ENCODE assay signal across 12 cellular contexts in the genomic region with DNA sequence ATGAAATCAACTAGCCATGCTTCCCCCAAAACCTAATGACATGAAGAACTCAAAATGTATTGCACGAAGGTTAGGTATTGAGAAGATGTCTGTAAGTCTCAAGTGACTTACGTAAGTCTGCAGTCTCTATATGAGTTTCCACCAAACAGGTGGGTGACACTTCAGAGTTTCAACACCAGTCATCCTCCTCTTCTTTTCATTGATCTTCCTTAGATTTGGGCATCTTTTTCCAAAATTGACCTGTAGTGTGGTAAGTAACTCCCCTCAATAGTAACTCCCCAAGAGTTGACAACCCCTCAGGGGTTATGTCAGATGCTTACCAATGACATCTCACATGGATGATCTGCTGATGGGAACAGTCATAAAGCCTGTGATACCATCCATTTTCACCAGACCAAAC. TPM values are rescaled to one million over a fixed set of nuclear protein-coding genes. Genes with fewer than 3 reads are reported as not detected.
"Had no signal": no experiment of that assay in that cellular context is flagged by ENCODE, and none has a peak within 500 bp of the region (broad histone marks: within the 10 kb centered on the region; RNA-seq: fewer than 3 reads in every experiment).

No MANE protein-coding gene starts in this region.

- H3K36me3 Mint-ChIP-seq: naive thymus-derived CD8-positive, alpha-beta T cell; type B pancreatic cell had no signal

- DNase-seq: activated CD4-positive, alpha-beta T cell treated with anti-CD3 and anti-CD28 coated beads, Interleukin-2, amount 50 U/mL, for 48 hours; activated naive CD4-positive, alpha-beta T cell treated with Interleukin-2 at 50 U/mL for 16 hours; adrenal gland; foreskin keratinocyte; hippocampal formation; left colon; lower lobe of right lung; naive thymus-derived CD8-positive, alpha-beta T cell; stimulated activated CD4-positive, alpha-beta T cell treated with anti-CD3 and anti-CD28 coated beads, Interleukin-2, amount 100 ng/mL, for 24 hours; testis; WERI-Rb-1 had no signal

- H3K4me3 Mint-ChIP-seq: naive thymus-derived CD8-positive, alpha-beta T cell; type B pancreatic cell had no signal

- H3K27me3 Mint-ChIP-seq: type B pancreatic cell had no signal

- ATAC-seq: foreskin keratinocyte; left colon; lower lobe of right lung; naive thymus-derived CD8-positive, alpha-beta T cell had no signal

- H3K27ac Mint-ChIP-seq: naive thymus-derived CD8-positive, alpha-beta T cell; type B pancreatic cell had no signal

- H3K4me1 Mint-ChIP-seq: naive thymus-derived CD8-positive, alpha-beta T cell had no signal

- H3K9me3 Mint-ChIP-seq: naive thymus-derived CD8-positive, alpha-beta T cell; type B pancreatic cell had no signal

RNA-seq across cellular contexts. Expression of a gene that starts 46.1 kb away (rescaled TPM):
- total RNA-seq: naive thymus-derived CD8-positive, alpha-beta T cell had no signal
